11 cellular contexts compared by ENCODE assay signal in the genomic region with DNA sequence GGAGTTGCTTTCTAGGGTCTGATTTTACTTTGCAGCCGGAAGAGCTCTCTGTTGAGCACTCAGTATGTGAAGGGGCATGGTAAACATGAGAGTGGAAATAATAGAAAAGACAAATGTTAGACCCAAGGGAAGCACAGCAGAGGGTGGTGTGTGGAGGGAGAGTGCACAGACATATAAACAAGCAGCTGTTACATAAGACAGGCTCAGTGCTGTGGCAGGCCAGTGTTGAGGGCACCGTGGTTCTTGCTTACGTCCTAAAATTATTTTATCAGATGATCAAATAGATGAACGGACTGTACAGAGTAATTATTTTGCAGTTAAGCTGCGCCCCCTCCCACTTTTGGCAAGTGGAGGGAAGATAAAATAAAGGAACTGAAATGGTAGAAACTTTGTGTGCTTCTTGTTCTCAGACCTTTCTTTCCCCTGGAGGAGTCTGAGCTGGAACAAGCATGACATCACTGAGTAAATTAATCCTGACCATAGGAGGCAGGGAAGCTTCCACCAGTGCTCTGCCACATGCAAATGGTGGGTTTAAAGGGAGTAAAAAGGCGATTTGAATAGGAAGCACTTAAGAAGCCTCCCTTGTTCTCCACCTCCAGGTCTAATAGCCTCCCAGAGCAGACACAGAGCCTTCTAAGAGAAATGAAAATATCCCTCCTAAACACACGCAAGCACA.
DNase-seq lines count a peak whose midpoint lies in the region; ATAC-seq, FAIRE-seq and TF ChIP-seq lines count a peak whose summit lies in the region.
"Had no signal": no experiment of that assay in that cellular context is flagged by ENCODE, and none has a peak within 500 bp of the region (broad histone marks: within the 10 kb centered on the region; RNA-seq: fewer than 3 reads in every experiment).

No MANE protein-coding gene starts in this region.

- no peak overlapping the region for H3K27ac Mint-ChIP-seq in T-helper 2 cell treated with Interferon-gamma antibody and Interleukin-4, amounts not matched to agents 5 μg/mL and 100 μg/mL, for 36 hours

- WGBS in pancreas, 2 donors, result 33 to 39% methylated on average over 7 of the region's 7 CpGs

- H3K9me3 Mint-ChIP-seq in T-helper 2 cell treated with Interferon-gamma antibody and Interleukin-4, amounts not matched to agents 5 μg/mL and 100 μg/mL, for 36 hours, result no peaks in the 10 kb centered on the region

- H3K4me1 ChIP-seq in cardiac muscle cell (ENCODE audit: low read depth), result peaks cover 11% of the 10 kb centered on the region
- no peaks in the 10 kb centered on the region for H3K4me1 ChIP-seq in pancreas
- H3K4me1 ChIP-seq: BLaER1 had no signal

- peaks cover 2% of the 10 kb centered on the region for H3K27me3 Mint-ChIP-seq in T-helper 2 cell treated with Interferon-gamma antibody and Interleukin-4, amounts not matched to agents 5 μg/mL and 100 μg/mL, for 36 hours (ENCODE audit: low read depth)

- H3K27ac ChIP-seq in cardiac muscle cell, result peak overlapping the region; percentile 59
- no peak overlapping the region for H3K27ac ChIP-seq in pancreas
- H3K27ac ChIP-seq: BLaER1 had no signal

- H3K4me3 ChIP-seq in cardiac muscle cell, result no peak overlapping the region
- no peak overlapping the region for H3K4me3 ChIP-seq in pancreas
- H3K4me3 ChIP-seq: BLaER1 had no signal

- H3K9me3 ChIP-seq in cardiac muscle cell (ENCODE audit: low read depth) (no peaks in the 10 kb centered on the region), pancreas (no peaks in the 10 kb centered on the region)
- H3K9me3 ChIP-seq: BLaER1 had no signal

- intact Hi-C loops in pancreas (cut with DNase I), result no loop called here

- TF ChIP-seq CTCF in cardiac muscle cell (IDR thresholded peaks at IDR 0.05; ENCODE audit: low read depth, low read length) (no peak), pancreas (IDR thresholded peaks at IDR 0.05) (no peak)

- H3K36me3 ChIP-seq in cardiac muscle cell (no peaks in the 10 kb centered on the region), pancreas (no peaks in the 10 kb centered on the region)
- H3K36me3 ChIP-seq: BLaER1 had no signal

- no peaks in the 10 kb centered on the region for H3K36me3 Mint-ChIP-seq in T-helper 2 cell treated with Interferon-gamma antibody and Interleukin-4, amounts not matched to agents 5 μg/mL and 100 μg/mL, for 36 hours (ENCODE audit: low read depth)

- DNase-seq in ELF-1 (ENCODE audit: low read depth, low spot score), result peak; percentile 61
- DNase-seq in NCI-H2171 treated with DMSO at 0.1 percent for 48 hours (lab: John Stamatoyannopoulos, UW), result peak; percentile 67
- DNase-seq in cardiac muscle cell (ENCODE audit: low read depth in 1 of 2, low spot score in 1 of 2), result peak in 1 of 2 donors; percentile 61
- DNase-seq in pancreas, result no peak
- no peak for DNase-seq in T-helper 2 cell treated with Interferon-gamma antibody and Interleukin-4, amounts not matched to agents 5 μg/mL and 100 μg/mL, for 36 hours (ENCODE audit: low spot score)
- no peak for DNase-seq in activated naive CD4-positive, alpha-beta T cell (lab: John Stamatoyannopoulos, UW)
- no peak for DNase-seq in OCI-M1 (lab: John Stamatoyannopoulos, UW)
- DNase-seq: activated CD8-positive, alpha-beta memory T cell treated with anti-CD3 and anti-CD28 coated beads, Interleukin-2, amount 50 U/mL, for 4 hours; NCI-H446 treated with DMSO at 0.1 percent for 48 hours had no signal

- H3K4me3 Mint-ChIP-seq in T-helper 2 cell treated with Interferon-gamma antibody and Interleukin-4, amounts not matched to agents 5 μg/mL and 100 μg/mL, for 36 hours, result no peak overlapping the region

- H3K27me3 ChIP-seq in cardiac muscle cell (no peaks in the 10 kb centered on the region), pancreas (no peaks in the 10 kb centered on the region)
- H3K27me3 ChIP-seq: BLaER1 had no signal

- ATAC-seq in pancreas (peak in 3 of 4 donors; percentile 70 to 79 (median 76)), GM19467 (IDR thresholded peaks at IDR 0.05; ENCODE audit: unreplicated experiment) (no peak)

- H3K4me1 Mint-ChIP-seq in T-helper 2 cell treated with Interferon-gamma antibody and Interleukin-4, amounts not matched to agents 5 μg/mL and 100 μg/mL, for 36 hours (ENCODE audit: low read depth), result no peaks in the 10 kb centered on the region

- FAIRE-seq in pancreas (lab: Jason Lieb, UNC), result no peak

Comparison
In these comparisons a context has a peak if more than half of its experiments do, and no peak if none do; other contexts are left out.
1. DNase-seq: peak in ELF-1 (single experiment) and NCI-H2171 treated with DMSO at 0.1 percent for 48 hours (single experiment); none in pancreas (0 of 6), T-helper 2 cell treated with Interferon-gamma antibody and Interleukin-4, amounts not matched to agents 5 μg/mL and 100 μg/mL, for 36 hours (single experiment), activated naive CD4-positive, alpha-beta T cell (0 of 4) and OCI-M1 (single experiment).